10 cellular contexts compared by ENCODE assay signal in the genomic region with DNA sequence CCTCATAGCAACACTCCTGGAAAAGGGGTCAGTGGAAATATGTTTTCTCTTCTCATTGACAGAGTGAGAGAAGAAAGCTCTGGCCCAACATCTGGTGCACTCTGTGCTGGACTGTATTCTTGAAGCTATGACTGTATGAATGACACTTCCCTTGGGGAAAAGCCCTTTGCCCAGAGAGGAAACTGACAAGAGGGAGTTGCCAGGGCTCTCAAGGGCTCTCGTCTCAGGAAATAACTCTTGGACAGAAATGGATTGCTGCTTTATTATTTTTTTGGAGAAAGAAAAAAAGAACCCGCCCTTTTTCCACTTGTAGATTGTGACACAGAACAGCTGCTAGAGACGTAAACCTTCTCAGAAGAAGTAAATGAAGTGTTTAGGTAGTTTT. TPM values are rescaled to one million over a fixed set of nuclear protein-coding genes. Genes with fewer than 3 reads are reported as not detected.
DNase-seq lines count a peak whose midpoint lies in the region; ATAC-seq and TF ChIP-seq lines count a peak whose summit lies in the region.
"Had no signal": no experiment of that assay in that cellular context is flagged by ENCODE, and none has a peak within 500 bp of the region (broad histone marks: within the 10 kb centered on the region; RNA-seq: fewer than 3 reads in every experiment).

No MANE protein-coding gene starts in this region.

- H3K4me1 ChIP-seq in ACC112 (ENCODE audit: control insufficient read depth, insufficient read depth, low read length, unreplicated experiment): peaks cover 27% of the 10 kb centered on the region
- peaks cover 18% of the 10 kb centered on the region for H3K4me1 ChIP-seq in body of pancreas
- H3K4me1 ChIP-seq in mesendoderm (ENCODE audit: control insufficient read depth, low read depth, low read length): peaks cover 18% of the 10 kb centered on the region
- peaks cover 0 to 15% (median 0%) of the 10 kb centered on the region in 4 donors for H3K4me1 ChIP-seq in Peyer's patch

- no peak overlapping the region for H3K27ac Mint-ChIP-seq in activated CD4-positive, alpha-beta memory T cell treated with anti-CD3 and anti-CD28 coated beads, Interleukin-2, amount 10 ng/mL, durations not matched to agents 7 days and 5 days

- no peak overlapping the region for H2AK5ac ChIP-seq in mesendoderm (ENCODE audit: low read length)

- H3K4me1 Mint-ChIP-seq in activated CD4-positive, alpha-beta memory T cell treated with anti-CD3 and anti-CD28 coated beads, Interleukin-2, amount 10 ng/mL, durations not matched to agents 7 days and 5 days: peaks cover 22% of the 10 kb centered on the region

- no peak overlapping the region for H3K56ac ChIP-seq in mesendoderm (ENCODE audit: low read length)

- 7 to 10% methylated on average over 3 of the region's 3 CpGs for WGBS in body of pancreas, 2 donors
- no CpG with 5 or more reads among the region's 3 CpGs for WGBS in mesendoderm (ENCODE audit: extremely low coverage, insufficient coverage, low lambda C conversion rate)

- TF ChIP-seq CTCF in body of pancreas (IDR thresholded peaks at IDR 0.05) (no peak), Peyer's patch (IDR thresholded peaks at IDR 0.05) (no peak)

- no peak overlapping the region for H2AFZ ChIP-seq in ACC112 (ENCODE audit: low read length, unreplicated experiment)

- H3K9me3 ChIP-seq in body of pancreas (no peaks in the 10 kb centered on the region), Peyer's patch (no peaks in the 10 kb centered on the region)

- H3K4me3 ChIP-seq in ACC112 (ENCODE audit: low read depth, low read length) (no peak overlapping the region), body of pancreas (no peak overlapping the region), mesendoderm (ENCODE audit: low read length) (no peak overlapping the region), Peyer's patch (no peak overlapping the region)

- H2BK120ac ChIP-seq in mesendoderm (ENCODE audit: low read depth, low read length): no peak overlapping the region

- POLR2A ChIA-PET in activated CD4-positive, alpha-beta memory T cell treated with anti-CD3 and anti-CD28 coated beads, Interleukin-2, amount 10 ng/mL, durations not matched to agents 7 days and 5 days (lab: Charles Lee): interaction anchor here (0.6 kb wide), 1 partner anchor 28 kb away, joined by 3 read pairs; no protein-coding TSS in a partner anchor

- peak; percentile 43 to 67 (median 58) for DNase-seq in body of pancreas
- DNase-seq in mesendoderm: no peak
- no peak for DNase-seq in NCI-H774 (lab: John Stamatoyannopoulos, UW)
- DNase-seq in Peyer's patch: no peak
- no peak for DNase-seq in NCI-H2081 (lab: John Stamatoyannopoulos, UW)
- no peak for DNase-seq in activated CD4-positive, alpha-beta memory T cell treated with anti-CD3 and anti-CD28 coated beads, Interleukin-2, amount 10 ng/mL, durations not matched to agents 7 days and 5 days
- DNase-seq: C1 segment of cervical spinal cord had no signal

- no peak overlapping the region for H4K8ac ChIP-seq in mesendoderm (ENCODE audit: low read depth, low read length)

- no peak overlapping the region for H2BK5ac ChIP-seq in mesendoderm (ENCODE audit: low read length)

- no peak overlapping the region for H4K5ac ChIP-seq in mesendoderm (ENCODE audit: low read length)

- no peak overlapping the region for H2BK15ac ChIP-seq in mesendoderm (replicated peaks; ENCODE audit: low read depth)

- CTCF ChIA-PET in activated CD4-positive, alpha-beta memory T cell treated with anti-CD3 and anti-CD28 coated beads, Interleukin-2, amount 10 ng/mL, durations not matched to agents 7 days and 5 days (lab: Charles Lee): no interaction called here

- H3K79me2 ChIP-seq in ACC112 (ENCODE audit: control insufficient read depth, insufficient read depth, low read length, unreplicated experiment) (no peaks in the 10 kb centered on the region), mesendoderm (ENCODE audit: control insufficient read depth, insufficient read depth, low read length) (no peaks in the 10 kb centered on the region)

- peak; percentile 38 for ATAC-seq in HG02678 (IDR thresholded peaks at IDR 0.05; ENCODE audit: unreplicated experiment)
- peak; percentile 87 for ATAC-seq in body of pancreas

- H3K27me3 ChIP-seq in ACC112 (ENCODE audit: insufficient read depth, low read length): no peaks in the 10 kb centered on the region
- no peaks in the 10 kb centered on the region for H3K27me3 ChIP-seq in body of pancreas
- no peaks in the 10 kb centered on the region for H3K27me3 ChIP-seq in mesendoderm (ENCODE audit: insufficient read depth, low read length, poor library complexity)
- H3K27me3 ChIP-seq in Peyer's patch: no peaks in the 10 kb centered on the region

- intact Hi-C loops in body of pancreas (cut with DNase I): no loop called here

- H3K4me3 Mint-ChIP-seq in activated CD4-positive, alpha-beta memory T cell treated with anti-CD3 and anti-CD28 coated beads, Interleukin-2, amount 10 ng/mL, durations not matched to agents 7 days and 5 days: no peak overlapping the region
- H3K4me3 Mint-ChIP-seq: neural crest cell had no signal

- no peak overlapping the region for H3K4ac ChIP-seq in mesendoderm (ENCODE audit: low read depth, low read length)

- H3K27ac ChIP-seq in ACC112 (ENCODE audit: low read depth, low read length) (peak overlapping the region; percentile 26; the same call in 1 of the 2 replicates), body of pancreas (peak overlapping the region; percentile 39 to 71 (median 54)), mesendoderm (ENCODE audit: low read depth, low read length) (no peak overlapping the region), Peyer's patch (peak overlapping the region in 1 of 4 donors; percentile 36)

- H3K79me1 ChIP-seq in mesendoderm (ENCODE audit: low read length): no peaks in the 10 kb centered on the region

- H3K18ac ChIP-seq in mesendoderm (ENCODE audit: low read length): peak overlapping the region; percentile 45

- no peak overlapping the region for H3K4me2 ChIP-seq in mesendoderm (ENCODE audit: low read length)

- H3K36me3 ChIP-seq in ACC112 (ENCODE audit: insufficient read depth, low read length): no peaks in the 10 kb centered on the region
- no peaks in the 10 kb centered on the region for H3K36me3 ChIP-seq in body of pancreas (replicated peaks in 1 of 2; ENCODE audit: insufficient read depth in 1 of 2, low read depth in 2 of 2)
- H3K36me3 ChIP-seq in mesendoderm (ENCODE audit: control insufficient read depth, insufficient read depth, low read length): no peaks in the 10 kb centered on the region
- no peaks in the 10 kb centered on the region for H3K36me3 ChIP-seq in Peyer's patch

- H3K9ac ChIP-seq in mesendoderm (ENCODE audit: low read length): no peak overlapping the region

- H3K36me3 Mint-ChIP-seq in activated CD4-positive, alpha-beta memory T cell treated with anti-CD3 and anti-CD28 coated beads, Interleukin-2, amount 10 ng/mL, durations not matched to agents 7 days and 5 days (ENCODE audit: low read depth): no peaks in the 10 kb centered on the region

- H3K23ac ChIP-seq in mesendoderm (ENCODE audit: low read length): no peak overlapping the region

- TF ChIP-seq POLR2A in body of pancreas (IDR thresholded peaks at IDR 0.05): peak in 1 of 3 donors; percentile 22
- TF ChIP-seq POLR2A in Peyer's patch (IDR thresholded peaks at IDR 0.05): no peak

- no peaks in the 10 kb centered on the region for H3K9me3 Mint-ChIP-seq in activated CD4-positive, alpha-beta memory T cell treated with anti-CD3 and anti-CD28 coated beads, Interleukin-2, amount 10 ng/mL, durations not matched to agents 7 days and 5 days
- H3K9me3 Mint-ChIP-seq: neural crest cell had no signal

- H3K27me3 Mint-ChIP-seq in activated CD4-positive, alpha-beta memory T cell treated with anti-CD3 and anti-CD28 coated beads, Interleukin-2, amount 10 ng/mL, durations not matched to agents 7 days and 5 days: no peaks in the 10 kb centered on the region

RNA-seq across cellular contexts. Expression of gene ETS1, which starts 11.4 kb away (rescaled TPM):
- total RNA-seq in body of pancreas: 10 to 100 TPM; 20.0 to 22.7 TPM
- polyA plus RNA-seq in mesendoderm (2013, experiment 1 of 2): 23.7 TPM
- 24.2 TPM for polyA plus RNA-seq in mesendoderm (2013, experiment 2 of 2)
- 10 to 100 TPM; 21.9 to 78.4 (median 31.3) TPM for total RNA-seq in Peyer's patch
- 100 to 1,000 TPM; 572 to 584 TPM for total RNA-seq in activated CD4-positive, alpha-beta memory T cell treated with anti-CD3 and anti-CD28 coated beads, Interleukin-2, amount 10 ng/mL, durations not matched to agents 7 days and 5 days

Comparison
In these comparisons a context has a peak if more than half of its experiments do, and no peak if none do; other contexts are left out.
1. DNase-seq: peak in body of pancreas (4 of 4); none in mesendoderm (single experiment), NCI-H774 (single experiment), Peyer's patch (0 of 3), NCI-H2081 (0 of 2) and activated CD4-positive, alpha-beta memory T cell treated with anti-CD3 and anti-CD28 coated beads, Interleukin-2, amount 10 ng/mL, durations not matched to agents 7 days and 5 days (single experiment).
2. RNA of gene ETS1, which starts 11.4 kb away (total RNA-seq): 572 to 584 TPM in activated CD4-positive, alpha-beta memory T cell treated with anti-CD3 and anti-CD28 coated beads, Interleukin-2, amount 10 ng/mL, durations not matched to agents 7 days and 5 days; 21.9 to 78.4 TPM in Peyer's patch and 20.0 to 22.7 TPM in body of pancreas; every median in the first group is over 4 times any median in the second.